31 cellular contexts compared by ENCODE assay signal in the genomic region with DNA sequence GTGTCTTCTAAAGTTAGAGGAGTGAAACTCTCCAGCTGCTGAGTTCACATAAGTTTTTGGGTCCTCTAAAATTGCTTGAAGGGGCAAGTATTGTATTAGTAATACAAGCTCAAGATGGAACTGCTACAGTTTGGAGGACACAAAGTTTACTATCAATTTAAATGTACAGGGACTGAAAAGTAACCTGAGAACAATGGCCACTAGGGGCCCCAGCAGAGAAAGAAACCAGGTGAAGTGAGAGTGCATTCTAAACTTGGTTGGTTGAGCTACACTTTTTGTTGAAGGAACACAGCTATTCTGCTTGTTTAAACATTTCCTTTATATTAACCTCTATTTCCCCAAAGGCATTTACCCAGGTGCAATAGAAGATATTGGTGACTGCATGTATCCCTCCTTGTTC.
DNase-seq lines count a peak whose midpoint lies in the region; ATAC-seq, FAIRE-seq and TF ChIP-seq lines count a peak whose summit lies in the region.
"Had no signal": no experiment of that assay in that cellular context is flagged by ENCODE, and none has a peak within 500 bp of the region (broad histone marks: within the 10 kb centered on the region; RNA-seq: fewer than 3 reads in every experiment).

No MANE protein-coding gene starts in this region.

- no peaks in the 10 kb centered on the region for H3K27me3 Mint-ChIP-seq in nephron progenitor cell (ENCODE audit: low read depth, poor library complexity)
- H3K27me3 Mint-ChIP-seq: activated CD8-positive, alpha-beta memory T cell treated with anti-CD3 and anti-CD28 coated beads, Interleukin-2, amount 10 ng/mL, durations not matched to agents 7 days and 5 days; natural killer cell treated with Interleukin-12 subunit alpha and Interleukin-12 subunit beta and Interleukin-15 and Interleukin-18, amount 100 ng/mL, for 72 hours had no signal

- no peak overlapping the region for H3K4ac ChIP-seq in H1 (replicated peaks; ENCODE audit: insufficient read length, low read depth, low read length)
- H3K4ac ChIP-seq in mesendoderm (ENCODE audit: low read depth, low read length), result no peak overlapping the region

- H3K23ac ChIP-seq in H1 (ENCODE audit: insufficient read length) (no peak overlapping the region), mesendoderm (ENCODE audit: low read length) (no peak overlapping the region)

- H2BK15ac ChIP-seq in H1 (ENCODE audit: low read length) (no peak overlapping the region), mesendoderm (replicated peaks; ENCODE audit: low read depth) (no peak overlapping the region)

- peak; percentile 39 to 45; a peak in 3 of 4 replicates for TF ChIP-seq RAD21 in H1 (IDR thresholded peaks at IDR 0.05 in 1 of 2, conservative IDR thresholded peaks at IDR 0.05 in 1 of 2; ENCODE audit: low read depth in 2 of 2, low read length in 2 of 2)

- H3K27ac ChIP-seq in H1 (ENCODE audit: low read depth, low read length) (no peak overlapping the region), mesendoderm (ENCODE audit: low read depth, low read length) (no peak overlapping the region)
- H3K27ac ChIP-seq: BLaER1, lower lobe of right lung, pancreas, upper lobe of left lung had no signal

- FAIRE-seq in H1 (lab: Jason Lieb, UNC), result no peak
- FAIRE-seq: pancreas had no signal

- DNase-seq in ELR (ENCODE audit: low read depth), result peak; percentile 6
- DNase-seq in LNCaP clone FGC (ENCODE audit: low read depth), result no peak
- no peak for DNase-seq in H1 (ENCODE audit: low read depth in 1 of 2, low spot score in 2 of 2)
- peak; percentile 24 for DNase-seq in mesendoderm
- DNase-seq in COLO829 (ENCODE audit: low spot score), result no peak
- no peak for DNase-seq in AG08396 (ENCODE audit: low spot score)
- DNase-seq in nephron progenitor cell, result no peak
- DNase-seq: ACHN; activated CD4-positive, CD25-positive, alpha-beta regulatory T cell; activated CD8-positive, alpha-beta memory T cell treated with anti-CD3 and anti-CD28 coated beads, Interleukin-2, amount 10 ng/mL, durations not matched to agents 7 days and 5 days; activated naive CD4-positive, alpha-beta T cell treated with Interleukin-2 at 50 U/mL for 16 hours; activated T-cell treated with anti-CD3 and anti-CD28 coated beads, Interleukin-2, amount 50 U/mL, for 48 hours; effector CD4-positive, alpha-beta T cell; EL; KBM-7; lower lobe of right lung; mucosa of descending colon; NCI-H1694; NCI-H524 treated with DMSO at 0.1 percent for 48 hours; pancreas; SHP77; stimulated activated CD4-positive, alpha-beta T cell treated with anti-CD3 and anti-CD28 coated beads, Interleukin-12 subunit alpha, Interleukin-12 subunit beta, amount 100 ng/mL, for 4 hours; stimulated activated CD4-positive, alpha-beta T cell treated with anti-CD3 and anti-CD28 coated beads, Interleukin-4, amount 100 ng/mL, for 24 hours; T1000; upper lobe of left lung had no signal

- no peak overlapping the region for H4K5ac ChIP-seq in H1 (ENCODE audit: insufficient read length, low read depth, low read length)
- H4K5ac ChIP-seq in mesendoderm (ENCODE audit: low read length), result no peak overlapping the region

- H3K18ac ChIP-seq in H1 (ENCODE audit: extremely low read depth, low read length) (no peak overlapping the region), mesendoderm (ENCODE audit: low read length) (no peak overlapping the region)

- no peaks in the 10 kb centered on the region for H3K36me3 ChIP-seq in H1 (ENCODE audit: control insufficient read depth in 2 of 4, insufficient read depth in 4 of 4, low read length in 3 of 4)
- no peaks in the 10 kb centered on the region for H3K36me3 ChIP-seq in mesendoderm (ENCODE audit: control insufficient read depth, insufficient read depth, low read length)
- H3K36me3 ChIP-seq: BLaER1, lower lobe of right lung, pancreas, upper lobe of left lung had no signal

- H3K9me3 ChIP-seq in H1 (ENCODE audit: insufficient read depth in 2 of 2, low read depth in 1 of 2, low read length in 1 of 2), result peaks cover 4 to 6% of the 10 kb centered on the region in 2 experiments; a peak in 1 of 4 replicates
- H3K9me3 ChIP-seq: BLaER1, lower lobe of right lung, pancreas had no signal

- H3K9ac ChIP-seq in H1 (replicated peaks in 1 of 4; ENCODE audit: extremely low read depth in 1 of 4, low read depth in 3 of 4, low read length in 3 of 4), result no peak overlapping the region
- H3K9ac ChIP-seq in mesendoderm (ENCODE audit: low read length), result no peak overlapping the region
- H3K9ac ChIP-seq: BLaER1 had no signal

- no peak overlapping the region for H2BK120ac ChIP-seq in H1 (replicated peaks; ENCODE audit: low read depth, low read length)
- H2BK120ac ChIP-seq in mesendoderm (ENCODE audit: low read depth, low read length), result no peak overlapping the region

- H3K4me2 ChIP-seq in H1 (ENCODE audit: insufficient read depth in 1 of 2, low read depth in 2 of 2, low read length in 2 of 2) (no peak overlapping the region), mesendoderm (ENCODE audit: low read length) (no peak overlapping the region)
- H3K4me2 ChIP-seq: BLaER1 had no signal

- H2AFZ ChIP-seq in H1 (ENCODE audit: low read length), result no peak overlapping the region

- ATAC-seq in HG02970 (IDR thresholded peaks at IDR 0.05; ENCODE audit: low FRiP score, unreplicated experiment), result no peak
- ATAC-seq: activated CD8-positive, alpha-beta memory T cell treated with anti-CD3 and anti-CD28 coated beads, Interleukin-2, amount 10 ng/mL, durations not matched to agents 7 days and 5 days; lower lobe of right lung; mucosa of descending colon; natural killer cell treated with Interleukin-12 subunit alpha and Interleukin-12 subunit beta and Interleukin-15 and Interleukin-18, amount 100 ng/mL, for 72 hours; pancreas; sciatic nerve; stimulated activated effector memory CD8-positive, alpha-beta T cell treated with anti-CD3 and anti-CD28 coated beads, Interleukin-12 subunit alpha, Interleukin-12 subunit beta, amount 100 ng/mL, for 72 hours had no signal

- peak; percentile 45 for TF ChIP-seq CTCF in LNCaP clone FGC (IDR thresholded peaks at IDR 0.05; ENCODE audit: control insufficient read depth, extremely low read depth, insufficient read depth)
- TF ChIP-seq CTCF in H1 (IDR thresholded peaks at IDR 0.05; ENCODE audit: control extremely low read depth in 1 of 3, insufficient read depth in 1 of 3, low read depth in 1 of 3, low read length in 3 of 3), result peak in 2 of 3 experiments; percentile 8 to 37; a peak in 2 of 4 replicates
- TF ChIP-seq CTCF in nephron progenitor cell (IDR thresholded peaks at IDR 0.05), result no peak

- H3K79me1 ChIP-seq in H1 (ENCODE audit: low read depth, low read length) (no peaks in the 10 kb centered on the region), mesendoderm (ENCODE audit: low read length) (no peaks in the 10 kb centered on the region)

- no peak overlapping the region for H4K8ac ChIP-seq in H1 (ENCODE audit: extremely low read depth, insufficient read depth, low read length)
- no peak overlapping the region for H4K8ac ChIP-seq in mesendoderm (ENCODE audit: low read depth, low read length)

- H3K4me3 Mint-ChIP-seq in nephron progenitor cell, result no peak overlapping the region
- H3K4me3 Mint-ChIP-seq: activated CD8-positive, alpha-beta memory T cell treated with anti-CD3 and anti-CD28 coated beads, Interleukin-2, amount 10 ng/mL, durations not matched to agents 7 days and 5 days; brain; natural killer cell treated with Interleukin-12 subunit alpha and Interleukin-12 subunit beta and Interleukin-15 and Interleukin-18, amount 100 ng/mL, for 72 hours; stimulated activated effector memory CD8-positive, alpha-beta T cell treated with anti-CD3 and anti-CD28 coated beads, Interleukin-12 subunit alpha, Interleukin-12 subunit beta, amount 100 ng/mL, for 72 hours had no signal

- H3K4me1 ChIP-seq in H1 (replicated peaks in 1 of 4; ENCODE audit: control insufficient read depth in 3 of 4, insufficient read depth in 4 of 4, low read length in 3 of 4) (no peaks in the 10 kb centered on the region), mesendoderm (ENCODE audit: control insufficient read depth, low read depth, low read length) (no peaks in the 10 kb centered on the region)
- H3K4me1 ChIP-seq: BLaER1, lower lobe of right lung, pancreas, upper lobe of left lung had no signal

- no peak for TF ChIP-seq EP300 in H1 (IDR thresholded peaks at IDR 0.05; ENCODE audit: borderline replicate concordance in 1 of 2, low read depth in 2 of 2, low read length in 2 of 2)

- H2BK12ac ChIP-seq in H1 (ENCODE audit: low read depth, low read length), result no peak overlapping the region

- no peak overlapping the region for H3K4me3 ChIP-seq in LNCaP clone FGC (ENCODE audit: low read depth, low read length)
- H3K4me3 ChIP-seq in H1 (ENCODE audit: extremely low read depth in 1 of 4, insufficient read depth in 2 of 4, low read depth in 3 of 4, low read length in 4 of 4), result no peak overlapping the region
- no peak overlapping the region for H3K4me3 ChIP-seq in mesendoderm (ENCODE audit: low read length)
- H3K4me3 ChIP-seq: BLaER1, lower lobe of right lung, mucosa of descending colon, pancreas, upper lobe of left lung had no signal

- no peak overlapping the region for H4K91ac ChIP-seq in H1 (replicated peaks; ENCODE audit: insufficient read length, low read length)

- H3K14ac ChIP-seq in H1 (ENCODE audit: insufficient read length), result no peak overlapping the region

- POLR2A ChIA-PET in H1 (lab: Charles Lee; ENCODE audit: partially characterized antibody), result no interaction called here

- no peak overlapping the region for H3K27ac Mint-ChIP-seq in nephron progenitor cell
- H3K27ac Mint-ChIP-seq: activated CD8-positive, alpha-beta memory T cell treated with anti-CD3 and anti-CD28 coated beads, Interleukin-2, amount 10 ng/mL, durations not matched to agents 7 days and 5 days; brain; natural killer cell treated with Interleukin-12 subunit alpha and Interleukin-12 subunit beta and Interleukin-15 and Interleukin-18, amount 100 ng/mL, for 72 hours; stimulated activated effector memory CD8-positive, alpha-beta T cell treated with anti-CD3 and anti-CD28 coated beads, Interleukin-12 subunit alpha, Interleukin-12 subunit beta, amount 100 ng/mL, for 72 hours had no signal

- CTCF ChIA-PET in H1 (lab: Charles Lee; ENCODE audit: partially characterized antibody), result interaction anchor here (0.6 to 1.8 kb wide), 19 partner anchors 11 to 1853 kb away, joined by 3 to 7 read pairs (median 3); no protein-coding TSS in a partner anchor

- no peaks in the 10 kb centered on the region for H3K23me2 ChIP-seq in H1 (ENCODE audit: low read depth, low read length)

- H3K27me3 ChIP-seq in H1 (replicated peaks in 1 of 4; ENCODE audit: control insufficient read depth in 3 of 4, extremely low read depth in 1 of 4, insufficient read depth in 3 of 4, low read length in 3 of 4) (no peaks in the 10 kb centered on the region), mesendoderm (ENCODE audit: insufficient read depth, low read length, poor library complexity) (no peaks in the 10 kb centered on the region)
- H3K27me3 ChIP-seq: BLaER1, pancreas, upper lobe of left lung had no signal

- H3K9me3 Mint-ChIP-seq in nephron progenitor cell, result peaks cover 9% of the 10 kb centered on the region

- no peak overlapping the region for H2BK5ac ChIP-seq in H1 (ENCODE audit: low read depth, low read length)
- H2BK5ac ChIP-seq in mesendoderm (ENCODE audit: low read length), result no peak overlapping the region

- H3K56ac ChIP-seq in H1 (replicated peaks; ENCODE audit: insufficient read length, low read depth, low read length), result no peak overlapping the region
- H3K56ac ChIP-seq in mesendoderm (ENCODE audit: low read length), result no peak overlapping the region

- H2AK5ac ChIP-seq in H1 (ENCODE audit: low read depth, low read length) (no peak overlapping the region), mesendoderm (ENCODE audit: low read length) (no peak overlapping the region)

- H3K79me2 ChIP-seq in H1 (ENCODE audit: control insufficient read depth in 1 of 2, insufficient read depth in 2 of 2, low read length in 2 of 2) (no peaks in the 10 kb centered on the region), mesendoderm (ENCODE audit: control insufficient read depth, insufficient read depth, low read length) (no peaks in the 10 kb centered on the region)

- TF ChIP-seq POLR2A in H1 (IDR thresholded peaks at IDR 0.05; ENCODE audit: control extremely low read depth in 1 of 2, low read depth in 2 of 2, low read length in 2 of 2), result no peak

- no peaks in the 10 kb centered on the region for H4K20me1 ChIP-seq in H1 (replicated peaks in 1 of 2; ENCODE audit: control insufficient read depth in 1 of 2, insufficient read depth in 2 of 2, low read length in 2 of 2)
- H4K20me1 ChIP-seq: BLaER1 had no signal

- no peaks in the 10 kb centered on the region for H3K36me3 Mint-ChIP-seq in nephron progenitor cell (ENCODE audit: low read depth)
- H3K36me3 Mint-ChIP-seq: activated CD8-positive, alpha-beta memory T cell treated with anti-CD3 and anti-CD28 coated beads, Interleukin-2, amount 10 ng/mL, durations not matched to agents 7 days and 5 days; brain; stimulated activated effector memory CD8-positive, alpha-beta T cell treated with anti-CD3 and anti-CD28 coated beads, Interleukin-12 subunit alpha, Interleukin-12 subunit beta, amount 100 ng/mL, for 72 hours had no signal

- H2BK20ac ChIP-seq in H1 (ENCODE audit: low read length), result no peak overlapping the region

- no peaks in the 10 kb centered on the region for H3K4me1 Mint-ChIP-seq in nephron progenitor cell
- H3K4me1 Mint-ChIP-seq: activated CD8-positive, alpha-beta memory T cell treated with anti-CD3 and anti-CD28 coated beads, Interleukin-2, amount 10 ng/mL, durations not matched to agents 7 days and 5 days; brain; stimulated activated effector memory CD8-positive, alpha-beta T cell treated with anti-CD3 and anti-CD28 coated beads, Interleukin-12 subunit alpha, Interleukin-12 subunit beta, amount 100 ng/mL, for 72 hours had no signal

Comparison
In these comparisons a context has a peak if more than half of its experiments do, and no peak if none do; other contexts are left out.
1. DNase-seq: peak in ELR (single experiment) and mesendoderm (single experiment); none in LNCaP clone FGC (single experiment), H1 (0 of 2), COLO829 (single experiment), AG08396 (single experiment) and nephron progenitor cell (single experiment).